ENCODE assay signal across 8 cellular contexts in the genomic region with DNA sequence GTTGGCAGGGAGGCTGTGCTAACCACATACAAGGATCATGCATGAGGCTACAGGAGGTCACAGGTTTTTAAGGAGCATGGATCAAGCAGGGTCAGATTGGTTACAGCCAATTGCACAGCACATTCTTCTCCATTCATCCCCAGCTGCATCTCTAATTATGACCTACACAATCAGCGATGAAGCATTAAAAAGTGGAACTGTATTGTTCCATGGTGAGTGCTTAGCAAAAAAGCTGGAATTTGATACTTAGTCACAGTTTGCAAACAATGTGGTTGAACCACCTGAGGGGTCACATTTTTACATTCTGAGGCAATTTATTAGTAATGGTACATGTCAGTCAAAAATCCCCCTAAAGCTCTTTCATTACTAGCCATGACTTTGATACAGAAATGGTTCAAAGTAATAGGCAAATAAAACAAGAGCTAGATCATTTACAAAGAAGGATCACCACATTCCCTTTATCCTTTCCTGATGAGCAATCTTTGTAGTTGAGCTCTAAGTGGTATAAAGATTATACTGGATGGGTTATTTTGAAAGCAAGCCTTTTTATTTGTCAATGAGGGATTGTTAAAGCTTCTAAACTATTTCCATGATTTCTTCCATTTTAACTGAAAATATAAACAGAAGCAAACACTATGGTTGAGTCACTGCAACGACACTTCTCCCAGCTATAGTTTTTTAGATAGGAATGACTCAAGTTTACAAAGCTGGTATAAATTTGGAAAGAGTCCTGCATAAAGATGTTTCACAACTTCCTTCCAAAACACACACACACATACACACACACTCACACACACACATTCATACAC.
DNase-seq lines count a peak whose midpoint lies in the region; ATAC-seq and TF ChIP-seq lines count a peak whose summit lies in the region.

No MANE protein-coding gene starts in this region.

- ATAC-seq in HG02678 (IDR thresholded peaks at IDR 0.05; ENCODE audit: unreplicated experiment) = no peak
- ATAC-seq in naive thymus-derived CD4-positive, alpha-beta T cell = no peak

- no peaks in the 10 kb centered on the region for H3K9me3 ChIP-seq in naive thymus-derived CD4-positive, alpha-beta T cell (ENCODE audit: control insufficient read depth in 2 of 3, low read length in 3 of 3)

- no peaks in the 10 kb centered on the region for H3K36me3 Mint-ChIP-seq in naive thymus-derived CD4-positive, alpha-beta T cell

- no peaks in the 10 kb centered on the region for H3K4me1 Mint-ChIP-seq in naive thymus-derived CD4-positive, alpha-beta T cell

- no peaks in the 10 kb centered on the region for H3K36me3 ChIP-seq in naive thymus-derived CD4-positive, alpha-beta T cell (ENCODE audit: control insufficient read depth in 2 of 3, insufficient read depth in 3 of 3, low read length in 3 of 3)

- no peaks in the 10 kb centered on the region for H3K27me3 Mint-ChIP-seq in naive thymus-derived CD4-positive, alpha-beta T cell

- intact Hi-C loops in naive thymus-derived CD4-positive, alpha-beta T cell (cut with micrococcal nuclease) = no loop called here

- in situ Hi-C loops in astrocyte of the spinal cord (cut with HindIII; ENCODE audit: low sequenced_read_pairs) = no loop called here

- POLR2A ChIA-PET in naive thymus-derived CD4-positive, alpha-beta T cell (lab: Charles Lee) = no interaction called here

- CTCF ChIA-PET in naive thymus-derived CD4-positive, alpha-beta T cell (lab: Charles Lee) = no interaction called here

- H3K4me3 Mint-ChIP-seq in naive thymus-derived CD4-positive, alpha-beta T cell = no peak overlapping the region

- no peak overlapping the region for H3K27ac ChIP-seq in naive thymus-derived CD4-positive, alpha-beta T cell (ENCODE audit: low read depth, low read length)

- H3K27me3 ChIP-seq in naive thymus-derived CD4-positive, alpha-beta T cell (ENCODE audit: control insufficient read depth in 2 of 2, insufficient read depth in 2 of 2, low read length in 2 of 2) = no peaks in the 10 kb centered on the region

- H3K4me1 ChIP-seq in naive thymus-derived CD4-positive, alpha-beta T cell (ENCODE audit: control insufficient read depth in 2 of 2, insufficient read depth in 2 of 2, low read length in 2 of 2) = no peaks in the 10 kb centered on the region

- H3K9me3 Mint-ChIP-seq in naive thymus-derived CD4-positive, alpha-beta T cell = peaks cover 0 to 6% (median 0%) of the 10 kb centered on the region in 11 donors

- DNase-seq in Daoy (ENCODE audit: low read depth) = peak; percentile 80
- peak; percentile 62 for DNase-seq in NCI-H1105 treated with DMSO at 0.1 percent for 48 hours (lab: John Stamatoyannopoulos, UW)
- DNase-seq in astrocyte of the spinal cord (ENCODE audit: low read depth, low spot score) = peak; percentile 91
- DNase-seq in myocyte (ENCODE audit: low read depth) = peak; percentile 31
- DNase-seq in GM19238 (ENCODE audit: insufficient read length, low spot score) = no peak
- DNase-seq in naive thymus-derived CD4-positive, alpha-beta T cell = no peak
- DNase-seq in ecto neural progenitor cell (ENCODE audit: low spot score) = no peak

- no peak overlapping the region for H3K4me3 ChIP-seq in astrocyte of the spinal cord (ENCODE audit: low read depth, low read length)
- H3K4me3 ChIP-seq in naive thymus-derived CD4-positive, alpha-beta T cell (ENCODE audit: low read length) = no peak overlapping the region

- H3K27ac Mint-ChIP-seq in naive thymus-derived CD4-positive, alpha-beta T cell = no peak overlapping the region

- no peak for TF ChIP-seq CTCF in astrocyte of the spinal cord (IDR thresholded peaks at IDR 0.05; ENCODE audit: low read depth, low read length)

Comparison
In these comparisons a context has a peak if more than half of its experiments do, and no peak if none do; other contexts are left out.
1. DNase-seq: peak in Daoy (single experiment), NCI-H1105 treated with DMSO at 0.1 percent for 48 hours (single experiment), astrocyte of the spinal cord (single experiment) and myocyte (single experiment); none in GM19238 (single experiment), naive thymus-derived CD4-positive, alpha-beta T cell (0 of 9) and ecto neural progenitor cell (single experiment).